Comparison of ENCODE assay signal across 2 cellular contexts in the genomic region with DNA sequence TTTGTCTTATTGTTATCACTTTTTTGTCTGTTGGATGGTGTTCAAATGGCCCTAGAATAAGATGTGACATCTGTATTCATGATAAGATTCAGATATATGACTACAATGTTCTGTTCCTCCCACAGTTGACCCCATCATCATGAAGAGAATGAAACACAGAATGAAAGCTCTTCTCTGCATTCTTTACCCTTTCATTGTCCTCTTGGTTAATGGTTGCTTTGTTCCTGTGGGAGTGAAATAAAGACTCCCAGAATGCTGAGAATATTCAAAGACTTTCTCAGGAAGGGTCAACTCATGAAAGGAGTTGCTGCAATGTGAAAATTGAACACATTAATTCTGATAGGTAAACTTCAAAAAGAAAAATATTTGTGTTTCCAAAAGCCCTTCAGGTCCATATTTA.
TF ChIP-seq lines count a peak whose summit lies in the region.

No MANE protein-coding gene starts in this region.

TF ChIP-seq in GM23338, 12 proteins besides CTCF, POLR2A, EP300 and RAD21:
- peak; percentile 98 for TF ChIP-seq ZNF462 (CRISPR knock-in tag; IDR thresholded peaks at IDR 0.05)
- no peak for TF ChIP-seq STAT1 (IDR thresholded peaks at IDR 0.05; ENCODE audit: unreplicated experiment)
- TF ChIP-seq, protein P1, sequence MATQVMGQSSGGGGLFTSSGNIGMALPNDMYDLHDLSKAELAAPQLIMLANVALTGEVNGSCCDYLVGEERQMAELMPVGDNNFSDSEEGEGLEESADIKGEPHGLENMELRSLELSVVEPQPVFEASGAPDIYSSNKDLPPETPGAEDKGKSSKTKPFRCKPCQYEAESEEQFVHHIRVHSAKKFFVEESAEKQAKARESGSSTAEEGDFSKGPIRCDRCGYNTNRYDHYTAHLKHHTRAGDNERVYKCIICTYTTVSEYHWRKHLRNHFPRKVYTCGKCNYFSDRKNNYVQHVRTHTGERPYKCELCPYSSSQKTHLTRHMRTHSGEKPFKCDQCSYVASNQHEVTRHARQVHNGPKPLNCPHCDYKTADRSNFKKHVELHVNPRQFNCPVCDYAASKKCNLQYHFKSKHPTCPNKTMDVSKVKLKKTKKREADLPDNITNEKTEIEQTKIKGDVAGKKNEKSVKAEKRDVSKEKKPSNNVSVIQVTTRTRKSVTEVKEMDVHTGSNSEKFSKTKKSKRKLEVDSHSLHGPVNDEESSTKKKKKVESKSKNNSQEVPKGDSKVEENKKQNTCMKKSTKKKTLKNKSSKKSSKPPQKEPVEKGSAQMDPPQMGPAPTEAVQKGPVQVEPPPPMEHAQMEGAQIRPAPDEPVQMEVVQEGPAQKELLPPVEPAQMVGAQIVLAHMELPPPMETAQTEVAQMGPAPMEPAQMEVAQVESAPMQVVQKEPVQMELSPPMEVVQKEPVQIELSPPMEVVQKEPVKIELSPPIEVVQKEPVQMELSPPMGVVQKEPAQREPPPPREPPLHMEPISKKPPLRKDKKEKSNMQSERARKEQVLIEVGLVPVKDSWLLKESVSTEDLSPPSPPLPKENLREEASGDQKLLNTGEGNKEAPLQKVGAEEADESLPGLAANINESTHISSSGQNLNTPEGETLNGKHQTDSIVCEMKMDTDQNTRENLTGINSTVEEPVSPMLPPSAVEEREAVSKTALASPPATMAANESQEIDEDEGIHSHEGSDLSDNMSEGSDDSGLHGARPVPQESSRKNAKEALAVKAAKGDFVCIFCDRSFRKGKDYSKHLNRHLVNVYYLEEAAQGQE (IDR thresholded peaks at IDR 0.05; ENCODE audit: unreplicated experiment): no peak
- peak; percentile 5; the same call in 1 of the 2 replicates for TF ChIP-seq NANOG (IDR thresholded peaks at IDR 0.05; ENCODE audit: borderline replicate concordance)
- TF ChIP-seq JUNB (IDR thresholded peaks at IDR 0.05; ENCODE audit: unreplicated experiment): no peak
TF ChIP-seq in GM23338: peak in this region for 2.

TF ChIP-seq in WTC11, 78 proteins besides CTCF, POLR2A, EP300 and RAD21 (continued from another document):
- TF ChIP-seq, protein P2, sequence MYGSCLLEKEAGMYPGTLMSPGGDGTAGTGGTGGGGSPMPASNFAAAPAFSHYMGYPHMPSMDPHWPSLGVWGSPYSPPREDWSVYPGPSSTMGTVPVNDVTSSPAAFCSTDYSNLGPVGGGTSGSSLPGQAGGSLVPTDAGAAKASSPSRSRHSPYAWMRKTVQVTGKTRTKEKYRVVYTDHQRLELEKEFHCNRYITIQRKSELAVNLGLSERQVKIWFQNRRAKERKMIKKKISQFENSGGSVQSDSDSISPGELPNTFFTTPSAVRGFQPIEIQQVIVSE (CRISPR knock-in tag; IDR thresholded peaks at IDR 0.05; ENCODE audit: borderline replicate concordance): no peak
- TF ChIP-seq JUN (CRISPR knock-in tag; IDR thresholded peaks at IDR 0.05) (no peak), TCF7 (CRISPR knock-in tag; IDR thresholded peaks at IDR 0.05; ENCODE audit: low read depth) (no peak), NFYB (CRISPR knock-in tag; conservative IDR thresholded peaks at IDR 0.05; ENCODE audit: low read depth) (no peak), ZNF423 (CRISPR knock-in tag; IDR thresholded peaks at IDR 0.05) (no peak), TEAD4 (CRISPR knock-in tag; IDR thresholded peaks at IDR 0.05) (no peak), NR1H2 (CRISPR knock-in tag; IDR thresholded peaks at IDR 0.05) (no peak), SOX15 (CRISPR knock-in tag; IDR thresholded peaks at IDR 0.05) (no peak), ZNF121 (CRISPR knock-in tag; IDR thresholded peaks at IDR 0.05) (no peak)
- TF ChIP-seq, protein P3, sequence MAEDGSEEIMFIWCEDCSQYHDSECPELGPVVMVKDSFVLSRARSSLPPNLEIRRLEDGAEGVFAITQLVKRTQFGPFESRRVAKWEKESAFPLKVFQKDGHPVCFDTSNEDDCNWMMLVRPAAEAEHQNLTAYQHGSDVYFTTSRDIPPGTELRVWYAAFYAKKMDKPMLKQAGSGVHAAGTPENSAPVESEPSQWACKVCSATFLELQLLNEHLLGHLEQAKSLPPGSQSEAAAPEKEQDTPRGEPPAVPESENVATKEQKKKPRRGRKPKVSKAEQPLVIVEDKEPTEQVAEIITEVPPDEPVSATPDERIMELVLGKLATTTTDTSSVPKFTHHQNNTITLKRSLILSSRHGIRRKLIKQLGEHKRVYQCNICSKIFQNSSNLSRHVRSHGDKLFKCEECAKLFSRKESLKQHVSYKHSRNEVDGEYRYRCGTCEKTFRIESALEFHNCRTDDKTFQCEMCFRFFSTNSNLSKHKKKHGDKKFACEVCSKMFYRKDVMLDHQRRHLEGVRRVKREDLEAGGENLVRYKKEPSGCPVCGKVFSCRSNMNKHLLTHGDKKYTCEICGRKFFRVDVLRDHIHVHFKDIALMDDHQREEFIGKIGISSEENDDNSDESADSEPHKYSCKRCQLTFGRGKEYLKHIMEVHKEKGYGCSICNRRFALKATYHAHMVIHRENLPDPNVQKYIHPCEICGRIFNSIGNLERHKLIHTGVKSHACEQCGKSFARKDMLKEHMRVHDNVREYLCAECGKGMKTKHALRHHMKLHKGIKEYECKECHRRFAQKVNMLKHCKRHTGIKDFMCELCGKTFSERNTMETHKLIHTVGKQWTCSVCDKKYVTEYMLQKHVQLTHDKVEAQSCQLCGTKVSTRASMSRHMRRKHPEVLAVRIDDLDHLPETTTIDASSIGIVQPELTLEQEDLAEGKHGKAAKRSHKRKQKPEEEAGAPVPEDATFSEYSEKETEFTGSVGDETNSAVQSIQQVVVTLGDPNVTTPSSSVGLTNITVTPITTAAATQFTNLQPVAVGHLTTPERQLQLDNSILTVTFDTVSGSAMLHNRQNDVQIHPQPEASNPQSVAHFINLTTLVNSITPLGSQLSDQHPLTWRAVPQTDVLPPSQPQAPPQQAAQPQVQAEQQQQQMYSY (CRISPR knock-in tag; IDR thresholded peaks at IDR 0.05): no peak
- TF ChIP-seq, protein P4, sequence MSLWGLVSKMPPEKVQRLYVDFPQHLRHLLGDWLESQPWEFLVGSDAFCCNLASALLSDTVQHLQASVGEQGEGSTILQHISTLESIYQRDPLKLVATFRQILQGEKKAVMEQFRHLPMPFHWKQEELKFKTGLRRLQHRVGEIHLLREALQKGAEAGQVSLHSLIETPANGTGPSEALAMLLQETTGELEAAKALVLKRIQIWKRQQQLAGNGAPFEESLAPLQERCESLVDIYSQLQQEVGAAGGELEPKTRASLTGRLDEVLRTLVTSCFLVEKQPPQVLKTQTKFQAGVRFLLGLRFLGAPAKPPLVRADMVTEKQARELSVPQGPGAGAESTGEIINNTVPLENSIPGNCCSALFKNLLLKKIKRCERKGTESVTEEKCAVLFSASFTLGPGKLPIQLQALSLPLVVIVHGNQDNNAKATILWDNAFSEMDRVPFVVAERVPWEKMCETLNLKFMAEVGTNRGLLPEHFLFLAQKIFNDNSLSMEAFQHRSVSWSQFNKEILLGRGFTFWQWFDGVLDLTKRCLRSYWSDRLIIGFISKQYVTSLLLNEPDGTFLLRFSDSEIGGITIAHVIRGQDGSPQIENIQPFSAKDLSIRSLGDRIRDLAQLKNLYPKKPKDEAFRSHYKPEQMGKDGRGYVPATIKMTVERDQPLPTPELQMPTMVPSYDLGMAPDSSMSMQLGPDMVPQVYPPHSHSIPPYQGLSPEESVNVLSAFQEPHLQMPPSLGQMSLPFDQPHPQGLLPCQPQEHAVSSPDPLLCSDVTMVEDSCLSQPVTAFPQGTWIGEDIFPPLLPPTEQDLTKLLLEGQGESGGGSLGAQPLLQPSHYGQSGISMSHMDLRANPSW (CRISPR knock-in tag; conservative IDR thresholded peaks at IDR 0.05; ENCODE audit: low read depth): no peak
